In the genomic region with DNA sequence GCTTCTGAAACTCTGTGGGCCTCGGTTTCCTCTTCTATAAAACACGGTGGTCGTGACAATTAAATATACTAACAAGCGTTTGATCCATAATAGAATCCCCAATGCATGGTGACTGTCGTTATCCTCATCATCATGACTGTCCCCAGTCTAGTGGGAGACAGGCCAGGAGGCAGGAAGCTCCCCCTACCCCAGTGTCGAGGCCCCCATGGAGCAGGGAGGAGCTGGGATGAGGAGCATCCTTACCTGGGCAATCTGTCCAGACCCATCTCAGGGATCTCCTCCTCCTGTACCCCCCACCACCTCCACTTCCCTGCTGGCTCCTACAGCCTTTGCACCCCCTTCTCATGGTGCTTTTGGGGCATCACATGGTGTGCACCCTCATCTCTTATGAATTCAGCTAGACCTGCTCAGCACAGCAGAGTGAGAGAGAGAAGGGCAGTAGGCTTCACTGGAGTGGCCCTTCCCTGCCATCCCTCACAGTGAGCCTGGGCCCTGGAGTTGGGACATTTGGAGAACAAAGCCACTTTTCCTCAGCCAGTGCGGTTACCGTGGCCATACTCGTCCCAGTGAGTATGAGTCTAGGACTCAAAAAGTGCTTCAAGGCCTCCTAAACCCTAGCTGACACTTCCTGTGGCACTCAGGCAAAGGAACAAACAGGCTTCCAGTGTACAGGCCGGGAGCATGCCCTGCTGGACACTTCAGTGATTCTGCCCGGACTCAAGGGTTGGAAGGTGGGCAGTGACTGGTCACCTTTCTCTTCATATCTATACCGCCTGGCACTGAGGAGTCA, we compare ENCODE assay signal across 13 cellular contexts.
DNase-seq lines count a peak whose midpoint lies in the region; ATAC-seq and TF ChIP-seq lines count a peak whose summit lies in the region.
"Had no signal": no experiment of that assay in that cellular context is flagged by ENCODE, and none has a peak within 500 bp of the region (broad histone marks: within the 10 kb centered on the region; RNA-seq: fewer than 3 reads in every experiment).

No MANE protein-coding gene starts in this region.

- no peak for TF ChIP-seq EP300 in upper lobe of left lung (IDR thresholded peaks at IDR 0.05)

- intact Hi-C loops in A673 (cut with micrococcal nuclease; ENCODE audit: unreplicated experiment) = no loop called here

- H3K36me3 Mint-ChIP-seq in T-helper 1 cell treated with Interleukin-12 subunit alpha and Interleukin-12 subunit beta and Interleukin-4 antibody, amounts not matched to agents 30 μg/mL and 1 μg/mL, for 36 hours (ENCODE audit: low read depth) = peaks cover 13% of the 10 kb centered on the region

- H3K4me3 ChIP-seq in hepatocyte = no peak overlapping the region
- H3K4me3 ChIP-seq in upper lobe of left lung = no peak overlapping the region
- no peak overlapping the region for H3K4me3 ChIP-seq in MM.1S (ENCODE audit: low read length)
- no peak overlapping the region for H3K4me3 ChIP-seq in A673 (ENCODE audit: low read depth, low read length, poor library complexity, severe bottlenecking)

- no peak for TF ChIP-seq CTCF in hepatocyte (IDR thresholded peaks at IDR 0.05; ENCODE audit: poor library complexity)
- no peak for TF ChIP-seq CTCF in upper lobe of left lung (IDR thresholded peaks at IDR 0.05)
- no peak for TF ChIP-seq CTCF in MM.1S (IDR thresholded peaks at IDR 0.05; ENCODE audit: low read length)
- TF ChIP-seq CTCF in A673 (conservative IDR thresholded peaks at IDR 0.05; ENCODE audit: low read depth, low read length) = no peak

- H3K4me1 ChIP-seq in hepatocyte (ENCODE audit: insufficient read depth) = peaks cover 45% of the 10 kb centered on the region
- H3K4me1 ChIP-seq in upper lobe of left lung = peaks cover 13 to 28% (median 20%) of the 10 kb centered on the region in 4 donors
- peaks cover 25% of the 10 kb centered on the region for H3K4me1 ChIP-seq in MM.1S (ENCODE audit: low read length)
- peaks cover 14% of the 10 kb centered on the region for H3K4me1 ChIP-seq in A673 (ENCODE audit: insufficient read depth, low read length, poor library complexity, severe bottlenecking)

- DNase-seq in activated effector memory CD4-positive, alpha-beta T cell treated with anti-CD3 and anti-CD28 coated beads, Interleukin-2, amount 50 U/mL, for 16 hours = peak; percentile 58
- no peak for DNase-seq in activated effector memory CD4-positive, alpha-beta T cell treated with Interleukin-2 at 50 U/mL for 16 hours
- DNase-seq in hepatocyte (ENCODE audit: low spot score) (no peak), upper lobe of left lung (no peak), ACHN (no peak), MM.1S (no peak), A673 (ENCODE audit: low spot score) (no peak)
- DNase-seq: amygdala, dermis blood vessel endothelial cell, NCI-H524, T-helper 9 cell had no signal

- no peak overlapping the region for H3K4me2 ChIP-seq in hepatocyte
- H3K4me2 ChIP-seq in MM.1S (ENCODE audit: low read depth, low read length) = no peak overlapping the region

- POLR2A ChIA-PET in A673 (lab: Charles Lee; ENCODE audit: low non-redundant PET) = no interaction called here

- peaks cover 60% of the 10 kb centered on the region for H3K4me1 Mint-ChIP-seq in T-helper 1 cell treated with Interleukin-12 subunit alpha and Interleukin-12 subunit beta and Interleukin-4 antibody, amounts not matched to agents 30 μg/mL and 1 μg/mL, for 36 hours (ENCODE audit: low read depth)

- no peak overlapping the region for H3K9ac ChIP-seq in MM.1S (ENCODE audit: low read length)

- in situ Hi-C loops in ACHN (cut with HindIII; ENCODE audit: low pct_ligation_motif_present, low pct_unique_long_range_greater_than_20kb, low sequenced_read_pairs) = no loop called here

- peak overlapping the region; percentile 95 for H3K27ac Mint-ChIP-seq in T-helper 1 cell treated with Interleukin-12 subunit alpha and Interleukin-12 subunit beta and Interleukin-4 antibody, amounts not matched to agents 30 μg/mL and 1 μg/mL, for 36 hours

- H3K27me3 ChIP-seq in hepatocyte = no peaks in the 10 kb centered on the region
- no peaks in the 10 kb centered on the region for H3K27me3 ChIP-seq in upper lobe of left lung
- H3K27me3 ChIP-seq in MM.1S (replicated peaks; ENCODE audit: insufficient read depth, low read length) = no peaks in the 10 kb centered on the region
- H3K27me3 ChIP-seq in A673 (replicated peaks; ENCODE audit: insufficient read depth, low read depth, low read length, poor library complexity) = no peaks in the 10 kb centered on the region

- peak overlapping the region; percentile 89 for H3K27ac ChIP-seq in hepatocyte
- peak overlapping the region in 3 of 4 donors; percentile 29 to 70 (median 58) for H3K27ac ChIP-seq in upper lobe of left lung
- no peak overlapping the region for H3K27ac ChIP-seq in MM.1S (ENCODE audit: low read length)
- no peak overlapping the region for H3K27ac ChIP-seq in A673 (ENCODE audit: low read depth, low read length, poor library complexity, severe bottlenecking)

- ATAC-seq in upper lobe of left lung (ENCODE audit: low FRiP score in 2 of 2) = peak in 1 of 2 donors; percentile 30
- ATAC-seq: HepG2 had no signal

- H3K9me2 ChIP-seq in hepatocyte (replicated peaks; ENCODE audit: insufficient read depth) (no peaks in the 10 kb centered on the region), MM.1S (replicated peaks; ENCODE audit: insufficient read depth, low read length) (no peaks in the 10 kb centered on the region)

- no peak for TF ChIP-seq POLR2A in upper lobe of left lung (IDR thresholded peaks at IDR 0.05)

- H3K4me3 Mint-ChIP-seq in T-helper 1 cell treated with Interleukin-12 subunit alpha and Interleukin-12 subunit beta and Interleukin-4 antibody, amounts not matched to agents 30 μg/mL and 1 μg/mL, for 36 hours = peak overlapping the region; percentile 73

- no TSS peak for BruUV-seq in A673 (replicated peaks; lab: Mats Ljungman, UMichigan)

- 89% methylated on average over 12 of the region's 12 CpGs for WGBS in hepatocyte (ENCODE audit: low lambda C conversion rate, missing lambda C conversion rate)
- 79 to 85% methylated on average over 6 to 12 of the region's 12 CpGs for WGBS in upper lobe of left lung, 2 donors

- H3K9me3 Mint-ChIP-seq in T-helper 1 cell treated with Interleukin-12 subunit alpha and Interleukin-12 subunit beta and Interleukin-4 antibody, amounts not matched to agents 30 μg/mL and 1 μg/mL, for 36 hours = no peaks in the 10 kb centered on the region

- H2AFZ ChIP-seq in hepatocyte = no peak overlapping the region
- H2AFZ ChIP-seq in MM.1S (ENCODE audit: low read length) = no peak overlapping the region

- H4K20me1 ChIP-seq in hepatocyte (ENCODE audit: insufficient read depth, poor library complexity, severe bottlenecking) (no peaks in the 10 kb centered on the region), MM.1S (ENCODE audit: insufficient read depth, low read length) (no peaks in the 10 kb centered on the region)

- H3K9me3 ChIP-seq in hepatocyte (ENCODE audit: low read depth) = no peaks in the 10 kb centered on the region
- H3K9me3 ChIP-seq in upper lobe of left lung = no peaks in the 10 kb centered on the region
- H3K9me3 ChIP-seq in MM.1S (replicated peaks; ENCODE audit: insufficient read depth, low read length) = no peaks in the 10 kb centered on the region
- H3K9me3 ChIP-seq in A673 (ENCODE audit: low read depth, low read length, poor library complexity, severe bottlenecking) = no peaks in the 10 kb centered on the region

- H3K36me3 ChIP-seq in hepatocyte (replicated peaks; ENCODE audit: insufficient read depth, low read depth) (no peaks in the 10 kb centered on the region), upper lobe of left lung (peaks cover 0 to 21% (median 3%) of the 10 kb centered on the region in 4 donors), MM.1S (replicated peaks; ENCODE audit: insufficient read depth, low read length) (no peaks in the 10 kb centered on the region), A673 (ENCODE audit: insufficient read depth, low read length, poor library complexity, severe bottlenecking) (no peaks in the 10 kb centered on the region)

- no peaks in the 10 kb centered on the region for H3K79me2 ChIP-seq in hepatocyte
- H3K79me2 ChIP-seq in MM.1S (ENCODE audit: low read length) = no peaks in the 10 kb centered on the region

- CTCF ChIA-PET in A673 (lab: Charles Lee) = interaction anchor here (0.6 kb wide), 1 partner anchor 163 kb away, joined by 4 read pairs; no protein-coding TSS in a partner anchor

- H3K27me3 Mint-ChIP-seq in T-helper 1 cell treated with Interleukin-12 subunit alpha and Interleukin-12 subunit beta and Interleukin-4 antibody, amounts not matched to agents 30 μg/mL and 1 μg/mL, for 36 hours (ENCODE audit: low read depth) = no peaks in the 10 kb centered on the region

- peaks cover 16% of the 10 kb centered on the region for H3F3A ChIP-seq in MM.1S (ENCODE audit: insufficient read depth, low read length)

Comparison
In these comparisons a context has a peak if more than half of its experiments do, and no peak if none do; other contexts are left out.
1. H3K27ac ChIP-seq: peak in hepatocyte (single experiment) and upper lobe of left lung (3 of 4); none in MM.1S (single experiment) and A673 (single experiment).